In genomic region chr7:105786520-105786919, GRCh38 we compare ENCODE assay signal across 1 cellular context.
TF ChIP-seq lines count a peak whose summit lies in the region.

No MANE protein-coding gene starts in this region.

TF ChIP-seq in HEK293, 187 proteins besides CTCF, POLR2A, EP300 and RAD21 (continued from another document):
- no peak for TF ChIP-seq ZNF639 (tag by site-specific recombination; IDR thresholded peaks at IDR 0.05)
